30 cellular contexts compared by ENCODE assay signal in genomic region chr16:26995522-26995921, GRCh38.
"Had no signal": no experiment of that assay in that cellular context is flagged by ENCODE, and none has a peak within 500 bp of the region (broad histone marks: within the 10 kb centered on the region; RNA-seq: fewer than 3 reads in every experiment).

No MANE protein-coding gene starts in this region.

- H3K4me3 Mint-ChIP-seq: immature natural killer cell; naive thymus-derived CD8-positive, alpha-beta T cell; nephron; neural crest cell; stimulated activated memory B cell treated with anti-CD40 and anti-IgM and Interleukin-4, amounts not matched to agents 10 μg/mL and 1 μg/mL and 100 μg/mL, for 72 hours; stimulated activated naive CD8-positive, alpha-beta T cell treated with anti-CD3 and anti-CD28 coated beads, Interleukin-15, amount 100 ng/mL, for 72 hours had no signal

- FAIRE-seq: islet of Langerhans, kidney had no signal

- DNase-seq: hypothalamus; immature natural killer cell; kidney; left colon; left lung; lower lobe of right lung; mammary epithelial cell; mesenchymal stem cell; naive thymus-derived CD8-positive, alpha-beta T cell; ovary; right lobe of liver; stimulated activated CD4-positive, alpha-beta T cell treated with anti-CD3 and anti-CD28 coated beads, Interleukin-1b, Interleukin-23, amount 100 ng/mL, for 48 hours; stimulated activated CD4-positive, alpha-beta T cell treated with anti-CD3 and anti-CD28 coated beads, Interleukin-2, amount 100 ng/mL, for 48 hours; stimulated activated CD4-positive, alpha-beta T cell treated with anti-CD3 and anti-CD28 coated beads, Interleukin-4, amount 100 ng/mL, for 4 hours; stimulated activated CD8-positive, alpha-beta memory T cell treated with anti-CD3 and anti-CD28 coated beads, Interleukin-4, amount 100 ng/mL, for 48 hours; stimulated activated naive CD4-positive, alpha-beta T cell treated with Interleukin-2 at 50 U/mL for 16 hours; stimulated activated naive CD8-positive, alpha-beta T cell treated with anti-CD3 and anti-CD28 coated beads, Interleukin-15, amount 100 ng/mL, for 72 hours; substantia nigra; thyroid gland; transverse colon; upper lobe of left lung had no signal

- H3K27ac Mint-ChIP-seq: immature natural killer cell; naive thymus-derived CD8-positive, alpha-beta T cell; nephron; progenitor cell of endocrine pancreas; stimulated activated memory B cell treated with anti-CD40 and anti-IgM and Interleukin-4, amounts not matched to agents 10 μg/mL and 1 μg/mL and 100 μg/mL, for 72 hours; stimulated activated naive CD8-positive, alpha-beta T cell treated with anti-CD3 and anti-CD28 coated beads, Interleukin-15, amount 100 ng/mL, for 72 hours had no signal

- H3K36me3 Mint-ChIP-seq: immature natural killer cell; stimulated activated memory B cell treated with anti-CD40 and anti-IgM and Interleukin-4, amounts not matched to agents 10 μg/mL and 1 μg/mL and 100 μg/mL, for 72 hours had no signal

- H3K9me3 ChIP-seq: left lung, neutrophil, ovary, right lobe of liver, thyroid gland, transverse colon, upper lobe of left lung, vagina had no signal

- H3K4me1 ChIP-seq: left lung, lower lobe of right lung, right atrium auricular region, right lobe of liver, thyroid gland, transverse colon, upper lobe of left lung had no signal

- H3K4me1 Mint-ChIP-seq: immature natural killer cell; naive thymus-derived CD8-positive, alpha-beta T cell; stimulated activated memory B cell treated with anti-CD40 and anti-IgM and Interleukin-4, amounts not matched to agents 10 μg/mL and 1 μg/mL and 100 μg/mL, for 72 hours; stimulated activated naive CD8-positive, alpha-beta T cell treated with anti-CD3 and anti-CD28 coated beads, Interleukin-15, amount 100 ng/mL, for 72 hours had no signal

- H3K27ac ChIP-seq: left lung, lower lobe of right lung, neutrophil, ovary, right atrium auricular region, right lobe of liver, thyroid gland, transverse colon, upper lobe of left lung, vagina had no signal

- H3K27me3 ChIP-seq: ovary, right atrium auricular region, right lobe of liver, thyroid gland, transverse colon, upper lobe of left lung, vagina had no signal

- H3K4me3 ChIP-seq: left lung, lower lobe of right lung, ovary, right atrium auricular region, right lobe of liver, smooth muscle cell, thyroid gland, transverse colon, upper lobe of left lung, vagina had no signal

- H3K4me2 ChIP-seq: smooth muscle cell had no signal

- ATAC-seq: left colon; left lung; lower lobe of right lung; naive thymus-derived CD8-positive, alpha-beta T cell; right lobe of liver; stimulated activated memory B cell treated with anti-CD40 and anti-IgM and Interleukin-4, amounts not matched to agents 10 μg/mL and 1 μg/mL and 100 μg/mL, for 72 hours; stimulated activated naive CD8-positive, alpha-beta T cell treated with anti-CD3 and anti-CD28 coated beads, Interleukin-15, amount 100 ng/mL, for 72 hours had no signal

- H3K27me3 Mint-ChIP-seq: stimulated activated memory B cell treated with anti-CD40 and anti-IgM and Interleukin-4, amounts not matched to agents 10 μg/mL and 1 μg/mL and 100 μg/mL, for 72 hours had no signal

- H3K36me3 ChIP-seq: left lung, lower lobe of right lung, neutrophil, ovary, right atrium auricular region, right lobe of liver, thyroid gland, transverse colon, upper lobe of left lung, vagina had no signal
